Comparison of ENCODE assay signal across 8 cellular contexts in the genomic region with DNA sequence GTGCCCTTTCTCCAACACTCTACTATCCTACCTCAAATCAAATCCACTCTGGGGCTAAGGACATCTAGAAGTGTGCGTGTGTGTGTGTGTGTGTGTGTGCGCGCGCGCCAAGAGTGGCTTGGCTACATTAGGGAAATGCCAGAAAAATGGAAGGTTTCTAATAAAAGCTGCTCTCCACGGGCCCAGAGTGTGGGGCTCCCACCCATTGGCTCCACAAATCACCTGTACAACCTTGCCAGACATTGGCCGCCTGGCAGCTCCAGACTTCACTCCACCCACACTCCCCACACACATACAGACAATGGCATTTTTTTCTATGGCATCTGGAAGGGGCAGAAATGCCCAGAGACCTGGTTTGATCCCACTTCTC. TPM values are rescaled to one million over a fixed set of nuclear protein-coding genes. Genes with fewer than 3 reads are reported as not detected.
DNase-seq lines count a peak whose midpoint lies in the region; FAIRE-seq and TF ChIP-seq lines count a peak whose summit lies in the region.

No MANE protein-coding gene starts in this region.

- no peak for TF ChIP-seq EP300 in stomach (IDR thresholded peaks at IDR 0.05)

- peak; percentile 44 for DNase-seq in NCI-H748 (lab: John Stamatoyannopoulos, UW; ENCODE audit: unreplicated experiment)
- no peak for DNase-seq in NCI-H748 treated with DMSO at 0.1 percent for 48 hours (lab: John Stamatoyannopoulos, UW)
- DNase-seq in activated CD4-positive, alpha-beta memory T cell treated with anti-CD3 and anti-CD28 coated beads, Interleukin-2, amount 10 ng/mL, durations not matched to agents 7 days and 5 days: no peak
- DNase-seq in immature natural killer cell: peak in 1 of 3 donors; percentile 9
- no peak for DNase-seq in stomach
- DNase-seq in NAMALWA (ENCODE audit: low spot score): no peak
- DNase-seq in GM12891 (ENCODE audit: insufficient read length, low spot score): no peak
- DNase-seq in COLO668 (lab: John Stamatoyannopoulos, UW; ENCODE audit: unreplicated experiment): no peak

- peaks cover 13% of the 10 kb centered on the region for H3K4me1 Mint-ChIP-seq in activated CD4-positive, alpha-beta memory T cell treated with anti-CD3 and anti-CD28 coated beads, Interleukin-2, amount 10 ng/mL, durations not matched to agents 7 days and 5 days
- peaks cover 9 to 16% of the 10 kb centered on the region in 2 donors for H3K4me1 Mint-ChIP-seq in immature natural killer cell

- H3K27me3 ChIP-seq in stomach: peaks cover 0 to 3% (median 0%) of the 10 kb centered on the region in 3 donors

- intact Hi-C loops in stomach (cut with DNase I; ENCODE audit: low total_unique reads): no loop called here

- H3K27ac Mint-ChIP-seq in activated CD4-positive, alpha-beta memory T cell treated with anti-CD3 and anti-CD28 coated beads, Interleukin-2, amount 10 ng/mL, durations not matched to agents 7 days and 5 days: no peak overlapping the region
- peak overlapping the region in 3 of 6 donors; percentile 16 to 65 (median 35) for H3K27ac Mint-ChIP-seq in immature natural killer cell

- no peak for TF ChIP-seq CTCF in stomach (IDR thresholded peaks at IDR 0.05)

- no peak for FAIRE-seq in GM12891 (lab: Jason Lieb, UNC)

- no peaks in the 10 kb centered on the region for H3K36me3 ChIP-seq in stomach

- POLR2A ChIA-PET in activated CD4-positive, alpha-beta memory T cell treated with anti-CD3 and anti-CD28 coated beads, Interleukin-2, amount 10 ng/mL, durations not matched to agents 7 days and 5 days (lab: Charles Lee): interaction anchor here (1.2 to 1.6 kb wide), 3 partner anchors 18 to 81 kb away, joined by 4 to 5 read pairs (median 4); no protein-coding TSS in a partner anchor

- H3K36me3 Mint-ChIP-seq in activated CD4-positive, alpha-beta memory T cell treated with anti-CD3 and anti-CD28 coated beads, Interleukin-2, amount 10 ng/mL, durations not matched to agents 7 days and 5 days (ENCODE audit: low read depth): no peaks in the 10 kb centered on the region
- no peaks in the 10 kb centered on the region for H3K36me3 Mint-ChIP-seq in immature natural killer cell

- H3K4me3 ChIP-seq in stomach: peak overlapping the region; percentile 51 to 66 (median 64)

- 65 to 79% (median 72%) methylated on average over 7 of the region's 7 CpGs for WGBS in stomach, 5 donors

- peak overlapping the region; percentile 73 for H3K4me3 Mint-ChIP-seq in activated CD4-positive, alpha-beta memory T cell treated with anti-CD3 and anti-CD28 coated beads, Interleukin-2, amount 10 ng/mL, durations not matched to agents 7 days and 5 days
- H3K4me3 Mint-ChIP-seq in immature natural killer cell: peak overlapping the region; percentile 73 to 81 (median 79)

- peaks cover 0 to 14% (median 14%) of the 10 kb centered on the region in 4 donors for H3K4me1 ChIP-seq in stomach

- no peaks in the 10 kb centered on the region for H3K9me3 Mint-ChIP-seq in activated CD4-positive, alpha-beta memory T cell treated with anti-CD3 and anti-CD28 coated beads, Interleukin-2, amount 10 ng/mL, durations not matched to agents 7 days and 5 days
- H3K9me3 Mint-ChIP-seq in immature natural killer cell: no peaks in the 10 kb centered on the region

- peaks cover 3% of the 10 kb centered on the region for H3K27me3 Mint-ChIP-seq in activated CD4-positive, alpha-beta memory T cell treated with anti-CD3 and anti-CD28 coated beads, Interleukin-2, amount 10 ng/mL, durations not matched to agents 7 days and 5 days
- H3K27me3 Mint-ChIP-seq in immature natural killer cell (ENCODE audit: low read depth in 3 of 3): peaks cover 6 to 9% (median 7%) of the 10 kb centered on the region in 3 donors

- no peaks in the 10 kb centered on the region for H3K9me3 ChIP-seq in stomach

- CTCF ChIA-PET in activated CD4-positive, alpha-beta memory T cell treated with anti-CD3 and anti-CD28 coated beads, Interleukin-2, amount 10 ng/mL, durations not matched to agents 7 days and 5 days (lab: Charles Lee): interaction anchor here (1.0 to 2.3 kb wide), 3 partner anchors 69 to 108 kb away, joined by 3 to 10 read pairs (median 4); no protein-coding TSS in a partner anchor

- TF ChIP-seq POLR2A in stomach (IDR thresholded peaks at IDR 0.05): no peak
- TF ChIP-seq POLR2A in GM12891 (IDR thresholded peaks at IDR 0.05; ENCODE audit: low read depth, low read length): no peak

- peak overlapping the region in 4 of 5 donors; percentile 77 to 83 (median 80) for H3K27ac ChIP-seq in stomach

TF ChIP-seq in GM12891, 5 proteins besides CTCF, POLR2A, EP300 and RAD21:
- TF ChIP-seq POU2F2 (IDR thresholded peaks at IDR 0.05; ENCODE audit: low read depth, low read length) (no peak), TAF1 (IDR thresholded peaks at IDR 0.05; ENCODE audit: low read depth, low read length) (no peak), POLR2AphosphoS5 (IDR thresholded peaks at IDR 0.05; ENCODE audit: low read depth, low read length) (no peak), PAX5 (IDR thresholded peaks at IDR 0.05; ENCODE audit: insufficient read depth, low read length, severe bottlenecking) (no peak), SPI1 (IDR thresholded peaks at IDR 0.05; ENCODE audit: low read depth, low read length) (no peak)
TF ChIP-seq in GM12891: peak in this region for 0.

RNA-seq across cellular contexts. Expression of a gene that starts 30.3 kb away (rescaled TPM):
- total RNA-seq in activated CD4-positive, alpha-beta memory T cell treated with anti-CD3 and anti-CD28 coated beads, Interleukin-2, amount 10 ng/mL, durations not matched to agents 7 days and 5 days: not detected
- 1 to 10 TPM in 2 of 3 donors, under 1 TPM in 1; 0.77 to 3.6 (median 2.0) TPM for polyA plus RNA-seq in immature natural killer cell
- 1 to 10 TPM in 2 of 5 donors, not detected in 3; 1.7 to 7.7 TPM for total RNA-seq in stomach
- under 1 TPM in 1 of 3 donors, not detected in 2; 0.35 TPM for polyA plus RNA-seq in stomach
- polyA plus RNA-seq in GM12891 (2012; ENCODE audit: low read depth, missing spikeins): 1.0 TPM

RNA-seq across cellular contexts. Expression of a gene that starts 50.4 kb away (rescaled TPM):
- total RNA-seq in activated CD4-positive, alpha-beta memory T cell treated with anti-CD3 and anti-CD28 coated beads, Interleukin-2, amount 10 ng/mL, durations not matched to agents 7 days and 5 days: 10 to 100 TPM; 46.3 to 48.2 TPM
- 100 to 1,000 TPM; 149 to 338 (median 289) TPM for polyA plus RNA-seq in immature natural killer cell
- 10 to 100 TPM in 2 of 5 donors, 1 to 10 TPM in 3; 1.3 to 72.4 (median 3.1) TPM for total RNA-seq in stomach
- 1 to 10 TPM; 4.1 to 9.9 (median 9.5) TPM for polyA plus RNA-seq in stomach
- 34.6 TPM for polyA plus RNA-seq in GM12891 (2012; ENCODE audit: low read depth, missing spikeins)

RNA-seq across cellular contexts. Expression of a gene that starts 50.5 kb away (rescaled TPM):
- total RNA-seq in activated CD4-positive, alpha-beta memory T cell treated with anti-CD3 and anti-CD28 coated beads, Interleukin-2, amount 10 ng/mL, durations not matched to agents 7 days and 5 days: 10 to 100 TPM; 22.7 to 23.8 TPM
- polyA plus RNA-seq in immature natural killer cell: 100 to 1,000 TPM; 110 to 238 (median 131) TPM
- 100 to 1,000 TPM in 1 of 5 donors, 1 to 10 TPM in 2, not detected in 2; 1.6 to 134 (median 1.7) TPM for total RNA-seq in stomach
- 1 to 10 TPM; 2.7 to 2.9 (median 2.9) TPM for polyA plus RNA-seq in stomach
- 36.5 TPM for polyA plus RNA-seq in GM12891 (2012; ENCODE audit: low read depth, missing spikeins)
